In the genomic region with DNA sequence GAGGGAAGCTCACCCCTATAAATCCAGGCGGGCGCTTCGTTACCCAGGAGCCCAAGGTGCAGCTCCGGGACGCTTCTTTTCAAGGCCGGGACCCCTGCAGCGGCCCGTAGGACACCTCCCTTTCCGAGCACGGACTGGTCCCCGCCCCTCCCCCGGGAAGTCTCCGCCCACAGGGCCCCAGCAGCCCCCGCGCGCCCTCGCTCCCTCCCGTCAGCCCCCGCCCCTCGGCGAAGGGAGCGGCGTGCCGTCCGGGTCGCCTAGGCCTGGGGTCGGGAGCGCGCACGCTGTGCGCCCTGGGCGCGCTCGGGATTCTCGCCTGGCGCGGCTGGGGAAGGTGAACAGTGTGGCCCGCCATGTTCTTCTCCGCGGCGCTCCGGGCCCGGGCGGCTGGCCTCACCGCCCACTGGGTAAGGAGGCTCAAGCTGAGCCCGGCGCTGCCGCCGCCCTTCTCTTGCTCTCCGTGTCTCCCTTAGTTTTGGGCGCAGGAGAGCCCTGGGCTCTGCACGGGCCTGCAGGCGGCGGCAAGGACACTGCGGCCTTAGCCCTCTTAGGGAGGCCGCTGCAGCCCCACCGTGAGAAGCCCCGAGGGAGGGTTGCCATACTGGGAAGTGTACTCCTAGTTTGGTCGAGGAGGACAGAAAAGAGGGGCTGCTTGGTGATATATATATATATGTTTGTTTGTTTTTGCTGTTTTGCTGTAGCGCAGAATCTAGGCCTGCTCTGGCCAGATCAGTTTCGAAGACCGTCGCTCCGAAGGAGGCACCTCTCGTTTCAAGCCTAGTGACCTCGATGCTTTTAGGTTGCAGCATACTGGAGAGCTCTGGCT, we compare ENCODE assay signal across 1 cellular context.
TF ChIP-seq lines count a peak whose summit lies in the region.

Gene NDUFV2 (plus strand): TSS at position 309 of the 826 bp plus-strand sequence. CDS start 45 bp downstream, at position 354.

TF ChIP-seq in K562, 482 proteins besides CTCF, POLR2A, EP300 and RAD21 (continued from another document and continues in another):
- TF ChIP-seq SNIP1 (IDR thresholded peaks at IDR 0.05; ENCODE audit: low read depth) (no peak), MXI1 (IDR thresholded peaks at IDR 0.05; ENCODE audit: low read depth, low read length) (0 out of 2 replicates have a peak, but pooled peaks have one; percentile 31), KLF13 (tag; IDR thresholded peaks at IDR 0.05; ENCODE audit: borderline replicate concordance, low read depth) (peak; percentile 35; the same call in 1 of the 2 replicates), BHLHE40 (IDR thresholded peaks at IDR 0.05; ENCODE audit: low read length) (peak; percentile 71), ETV6 (IDR thresholded peaks at IDR 0.05; ENCODE audit: borderline replicate concordance in 1 of 2, low read depth in 2 of 2, low read length in 1 of 2) (no peak), ETV6 (CRISPR knock-in tag; IDR thresholded peaks at IDR 0.05; ENCODE audit: borderline replicate concordance) (no peak), ZBTB7A (IDR thresholded peaks at IDR 0.05; ENCODE audit: borderline replicate concordance, control insufficient read depth, low read depth, low read length) (peak; percentile 90), GABPB1 (CRISPR knock-in tag; IDR thresholded peaks at IDR 0.05) (peak; percentile 64; the same call in 1 of the 2 replicates), JUND (IDR thresholded peaks at IDR 0.05; ENCODE audit: borderline replicate concordance, low read depth, low read length) (peak; percentile 35; the same call in 1 of the 2 replicates), JUND (tag; IDR thresholded peaks at IDR 0.05; ENCODE audit: borderline replicate concordance, low read depth, low read length) (no peak; the same call in 2 of the 3 replicates), KDM1A (IDR thresholded peaks at IDR 0.05) (no peak), RBFOX2 (IDR thresholded peaks at IDR 0.05; ENCODE audit: low read depth, low read length) (peak; percentile 96), E2F4 (CRISPR knock-in tag; IDR thresholded peaks at IDR 0.05; ENCODE audit: low read depth) (0 out of 2 replicates have a peak, but pooled peaks have one; percentile 37), PCBP1 (IDR thresholded peaks at IDR 0.05; ENCODE audit: low read depth, low read length, poor library complexity, severe bottlenecking) (peak; percentile 36), PKNOX1 (IDR thresholded peaks at IDR 0.05) (no peak; the same call in 1 of the 2 replicates), SUPT5H (IDR thresholded peaks at IDR 0.05) (peak; percentile 91), PHF20 (IDR thresholded peaks at IDR 0.05; ENCODE audit: partially characterized antibody) (peak; percentile 5), ZNF431 (CRISPR knock-in tag; IDR thresholded peaks at IDR 0.05) (0 out of 2 replicates have a peak, but pooled peaks have one; percentile 37), SP1 (CRISPR knock-in tag; IDR thresholded peaks at IDR 0.05) (peak; percentile 85; the same call in 1 of the 2 replicates), DIDO1 (tag; IDR thresholded peaks at IDR 0.05; ENCODE audit: low read depth) (no peak), ZBED1 (IDR thresholded peaks at IDR 0.05) (peak; percentile 2; the same call in 1 of the 2 replicates), ZNF586 (CRISPR knock-in tag; conservative IDR thresholded peaks at IDR 0.05) (no peak), SMARCB1 (IDR thresholded peaks at IDR 0.05; ENCODE audit: insufficient read length, low read depth) (no peak), SMAD4 (CRISPR knock-in tag; conservative IDR thresholded peaks at IDR 0.05) (peak; percentile 44), RBM22 (IDR thresholded peaks at IDR 0.05; ENCODE audit: low read depth, low read length, poor library complexity, severe bottlenecking) (peak; percentile 47), RBBP5 (IDR thresholded peaks at IDR 0.05; ENCODE audit: borderline replicate concordance, insufficient read depth, low read length, poor library complexity, severe bottlenecking) (peak; percentile 97), CXXC5 (CRISPR knock-in tag; IDR thresholded peaks at IDR 0.05) (peak; percentile 87), ARID2 (IDR thresholded peaks at IDR 0.05) (no peak), ZNF695 (CRISPR knock-in tag; IDR thresholded peaks at IDR 0.05) (no peak), ZFPM2 (CRISPR knock-in tag; IDR thresholded peaks at IDR 0.05) (0 out of 2 replicates have a peak, but pooled peaks have one; percentile 49), L3MBTL2 (IDR thresholded peaks at IDR 0.05) (peak; percentile 85; the same call in 1 of the 2 replicates), YY1 (IDR thresholded peaks at IDR 0.05; ENCODE audit: borderline replicate concordance in 1 of 3, control insufficient read depth in 1 of 3, extremely low read depth in 1 of 3, insufficient read depth in 3 of 3, insufficient read length in 1 of 3, insufficient replicate concordance in 2 of 3, low read depth in 1 of 3, low read length in 2 of 3) (peak; percentile 59 to 92 (median 90)), XRCC3 (IDR thresholded peaks at IDR 0.05) (no peak), RBM14 (IDR thresholded peaks at IDR 0.05; ENCODE audit: borderline replicate concordance, insufficient read depth, low read depth, low read length) (no peak), RCOR1 (IDR thresholded peaks at IDR 0.05; ENCODE audit: borderline replicate concordance in 1 of 2, low read depth in 2 of 2, low read length in 2 of 2) (0 out of 4 replicates have a peak, but pooled peaks of 1 of the 2 experiments have one; percentile 38), NFRKB (IDR thresholded peaks at IDR 0.05; ENCODE audit: low read depth) (peak; percentile 86), E2F3 (CRISPR knock-in tag; IDR thresholded peaks at IDR 0.05) (no peak), LEF1 (IDR thresholded peaks at IDR 0.05) (peak; percentile 16; the same call in 1 of the 2 replicates), SIN3A (IDR thresholded peaks at IDR 0.05; ENCODE audit: borderline replicate concordance in 2 of 2, control insufficient read depth in 1 of 2, low read depth in 2 of 2, low read length in 2 of 2) (peak; percentile 32 to 35; a peak in 2 of 4 replicates), ZNF830 (CRISPR knock-in tag; IDR thresholded peaks at IDR 0.05) (0 out of 2 replicates have a peak, but pooled peaks have one; percentile 36), ELF2 (CRISPR knock-in tag; IDR thresholded peaks at IDR 0.05) (no peak), CGGBP1 (CRISPR knock-in tag; IDR thresholded peaks at IDR 0.05) (0 out of 2 replicates have a peak, but pooled peaks have one; percentile 66)
- TF ChIP-seq, protein P1, sequence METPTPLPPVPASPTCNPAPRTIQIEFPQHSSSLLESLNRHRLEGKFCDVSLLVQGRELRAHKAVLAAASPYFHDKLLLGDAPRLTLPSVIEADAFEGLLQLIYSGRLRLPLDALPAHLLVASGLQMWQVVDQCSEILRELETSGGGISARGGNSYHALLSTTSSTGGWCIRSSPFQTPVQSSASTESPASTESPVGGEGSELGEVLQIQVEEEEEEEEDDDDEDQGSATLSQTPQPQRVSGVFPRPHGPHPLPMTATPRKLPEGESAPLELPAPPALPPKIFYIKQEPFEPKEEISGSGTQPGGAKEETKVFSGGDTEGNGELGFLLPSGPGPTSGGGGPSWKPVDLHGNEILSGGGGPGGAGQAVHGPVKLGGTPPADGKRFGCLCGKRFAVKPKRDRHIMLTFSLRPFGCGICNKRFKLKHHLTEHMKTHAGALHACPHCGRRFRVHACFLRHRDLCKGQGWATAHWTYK (CRISPR knock-in tag; IDR thresholded peaks at IDR 0.05), result 0 out of 2 replicates have a peak, but pooled peaks have one; percentile 47
- TF ChIP-seq, protein P2, sequence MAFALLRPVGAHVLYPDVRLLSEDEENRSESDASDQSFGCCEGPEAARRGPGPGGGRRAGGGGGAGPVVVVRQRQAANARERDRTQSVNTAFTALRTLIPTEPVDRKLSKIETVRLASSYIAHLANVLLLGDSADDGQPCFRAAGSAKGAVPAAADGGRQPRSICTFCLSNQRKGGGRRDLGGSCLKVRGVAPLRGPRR (CRISPR knock-in tag; IDR thresholded peaks at IDR 0.05), result no peak
- TF ChIP-seq, protein P3, sequence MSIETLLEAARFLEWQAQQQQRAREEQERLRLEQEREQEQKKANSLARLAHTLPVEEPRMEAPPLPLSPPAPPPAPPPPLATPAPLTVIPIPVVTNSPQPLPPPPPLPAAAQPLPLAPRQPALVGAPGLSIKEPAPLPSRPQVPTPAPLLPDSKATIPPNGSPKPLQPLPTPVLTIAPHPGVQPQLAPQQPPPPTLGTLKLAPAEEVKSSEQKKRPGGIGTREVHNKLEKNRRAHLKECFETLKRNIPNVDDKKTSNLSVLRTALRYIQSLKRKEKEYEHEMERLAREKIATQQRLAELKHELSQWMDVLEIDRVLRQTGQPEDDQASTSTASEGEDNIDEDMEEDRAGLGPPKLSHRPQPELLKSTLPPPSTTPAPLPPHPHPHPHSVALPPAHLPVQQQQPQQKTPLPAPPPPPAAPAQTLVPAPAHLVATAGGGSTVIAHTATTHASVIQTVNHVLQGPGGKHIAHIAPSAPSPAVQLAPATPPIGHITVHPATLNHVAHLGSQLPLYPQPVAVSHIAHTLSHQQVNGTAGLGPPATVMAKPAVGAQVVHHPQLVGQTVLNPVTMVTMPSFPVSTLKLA (conservative IDR thresholded peaks at IDR 0.05), result peak; percentile 56 to 86
- TF ChIP-seq, protein P4, sequence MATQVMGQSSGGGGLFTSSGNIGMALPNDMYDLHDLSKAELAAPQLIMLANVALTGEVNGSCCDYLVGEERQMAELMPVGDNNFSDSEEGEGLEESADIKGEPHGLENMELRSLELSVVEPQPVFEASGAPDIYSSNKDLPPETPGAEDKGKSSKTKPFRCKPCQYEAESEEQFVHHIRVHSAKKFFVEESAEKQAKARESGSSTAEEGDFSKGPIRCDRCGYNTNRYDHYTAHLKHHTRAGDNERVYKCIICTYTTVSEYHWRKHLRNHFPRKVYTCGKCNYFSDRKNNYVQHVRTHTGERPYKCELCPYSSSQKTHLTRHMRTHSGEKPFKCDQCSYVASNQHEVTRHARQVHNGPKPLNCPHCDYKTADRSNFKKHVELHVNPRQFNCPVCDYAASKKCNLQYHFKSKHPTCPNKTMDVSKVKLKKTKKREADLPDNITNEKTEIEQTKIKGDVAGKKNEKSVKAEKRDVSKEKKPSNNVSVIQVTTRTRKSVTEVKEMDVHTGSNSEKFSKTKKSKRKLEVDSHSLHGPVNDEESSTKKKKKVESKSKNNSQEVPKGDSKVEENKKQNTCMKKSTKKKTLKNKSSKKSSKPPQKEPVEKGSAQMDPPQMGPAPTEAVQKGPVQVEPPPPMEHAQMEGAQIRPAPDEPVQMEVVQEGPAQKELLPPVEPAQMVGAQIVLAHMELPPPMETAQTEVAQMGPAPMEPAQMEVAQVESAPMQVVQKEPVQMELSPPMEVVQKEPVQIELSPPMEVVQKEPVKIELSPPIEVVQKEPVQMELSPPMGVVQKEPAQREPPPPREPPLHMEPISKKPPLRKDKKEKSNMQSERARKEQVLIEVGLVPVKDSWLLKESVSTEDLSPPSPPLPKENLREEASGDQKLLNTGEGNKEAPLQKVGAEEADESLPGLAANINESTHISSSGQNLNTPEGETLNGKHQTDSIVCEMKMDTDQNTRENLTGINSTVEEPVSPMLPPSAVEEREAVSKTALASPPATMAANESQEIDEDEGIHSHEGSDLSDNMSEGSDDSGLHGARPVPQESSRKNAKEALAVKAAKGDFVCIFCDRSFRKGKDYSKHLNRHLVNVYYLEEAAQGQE (CRISPR knock-in tag; IDR thresholded peaks at IDR 0.05; ENCODE audit: low read depth), result peak; percentile 56; the same call in 1 of the 2 replicates
- TF ChIP-seq, protein P5, sequence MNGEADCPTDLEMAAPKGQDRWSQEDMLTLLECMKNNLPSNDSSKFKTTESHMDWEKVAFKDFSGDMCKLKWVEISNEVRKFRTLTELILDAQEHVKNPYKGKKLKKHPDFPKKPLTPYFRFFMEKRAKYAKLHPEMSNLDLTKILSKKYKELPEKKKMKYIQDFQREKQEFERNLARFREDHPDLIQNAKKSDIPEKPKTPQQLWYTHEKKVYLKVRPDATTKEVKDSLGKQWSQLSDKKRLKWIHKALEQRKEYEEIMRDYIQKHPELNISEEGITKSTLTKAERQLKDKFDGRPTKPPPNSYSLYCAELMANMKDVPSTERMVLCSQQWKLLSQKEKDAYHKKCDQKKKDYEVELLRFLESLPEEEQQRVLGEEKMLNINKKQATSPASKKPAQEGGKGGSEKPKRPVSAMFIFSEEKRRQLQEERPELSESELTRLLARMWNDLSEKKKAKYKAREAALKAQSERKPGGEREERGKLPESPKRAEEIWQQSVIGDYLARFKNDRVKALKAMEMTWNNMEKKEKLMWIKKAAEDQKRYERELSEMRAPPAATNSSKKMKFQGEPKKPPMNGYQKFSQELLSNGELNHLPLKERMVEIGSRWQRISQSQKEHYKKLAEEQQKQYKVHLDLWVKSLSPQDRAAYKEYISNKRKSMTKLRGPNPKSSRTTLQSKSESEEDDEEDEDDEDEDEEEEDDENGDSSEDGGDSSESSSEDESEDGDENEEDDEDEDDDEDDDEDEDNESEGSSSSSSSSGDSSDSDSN (IDR thresholded peaks at IDR 0.05; ENCODE audit: borderline replicate concordance in 1 of 2, low read depth in 2 of 2, low read length in 2 of 2), result peak; percentile 17 to 83; a peak in 2 of 4 replicates
- TF ChIP-seq, protein P6, sequence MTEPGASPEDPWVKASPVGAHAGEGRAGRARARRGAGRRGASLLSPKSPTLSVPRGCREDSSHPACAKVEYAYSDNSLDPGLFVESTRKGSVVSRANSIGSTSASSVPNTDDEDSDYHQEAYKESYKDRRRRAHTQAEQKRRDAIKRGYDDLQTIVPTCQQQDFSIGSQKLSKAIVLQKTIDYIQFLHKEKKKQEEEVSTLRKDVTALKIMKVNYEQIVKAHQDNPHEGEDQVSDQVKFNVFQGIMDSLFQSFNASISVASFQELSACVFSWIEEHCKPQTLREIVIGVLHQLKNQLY (CRISPR knock-in tag; conservative IDR thresholded peaks at IDR 0.05), result no peak
